ENCODE assay signal across 11 cellular contexts in genomic region chr12:26226119-26226518, GRCh38. TPM values are rescaled to one million over a fixed set of nuclear protein-coding genes. Genes with fewer than 3 reads are reported as not detected.
DNase-seq lines count a peak whose midpoint lies in the region; ATAC-seq, FAIRE-seq and TF ChIP-seq lines count a peak whose summit lies in the region.
"Had no signal": no experiment of that assay in that cellular context is flagged by ENCODE, and none has a peak within 500 bp of the region (broad histone marks: within the 10 kb centered on the region; RNA-seq: fewer than 3 reads in every experiment).

No MANE protein-coding gene starts in this region.

- peak; percentile 30 for ATAC-seq in mucosa of descending colon
- ATAC-seq: GM12878 had no signal

- no peak overlapping the region for H3K27ac ChIP-seq in duodenal mucosa (ENCODE audit: low read depth, low read length)
- H3K27ac ChIP-seq in subcutaneous abdominal adipose tissue (ENCODE audit: low read depth, low read length) = no peak overlapping the region
- no peak overlapping the region for H3K27ac ChIP-seq in OCI-LY7 (ENCODE audit: low read depth, low read length, poor library complexity, severe bottlenecking)
- H3K27ac ChIP-seq in WERI-Rb-1 = no peak overlapping the region

- DNase-seq in NT2/D1 (ENCODE audit: low read depth, low spot score) (no peak), mucosa of descending colon (no peak), OCI-LY7 (ENCODE audit: low spot score) (no peak), NCI-H2196 treated with DMSO at 0.1 percent for 48 hours (lab: John Stamatoyannopoulos, UW; ENCODE audit: unreplicated experiment) (no peak), WERI-Rb-1 (no peak), H54 (ENCODE audit: insufficient read length, low spot score) (no peak)
- DNase-seq: activated CD4-positive, alpha-beta T cell treated with anti-CD3 and anti-CD28 coated beads, Interleukin-2, amount 50 U/mL, for 48 hours; activated naive CD8-positive, alpha-beta T cell treated with anti-CD3 and anti-CD28 coated beads, Interleukin-2, amount 10 ng/mL, durations not matched to agents 7 days and 5 days had no signal

- peaks cover 2% of the 10 kb centered on the region for H3K4me1 ChIP-seq in NT2/D1 (ENCODE audit: insufficient read depth, insufficient read length)
- peaks cover 3 to 5% of the 10 kb centered on the region in 2 donors for H3K4me1 ChIP-seq in duodenal mucosa (ENCODE audit: control insufficient read depth in 1 of 2, insufficient read depth in 2 of 2, low read length in 2 of 2)
- H3K4me1 ChIP-seq in mucosa of descending colon (ENCODE audit: low read depth) = no peaks in the 10 kb centered on the region
- peaks cover 0 to 14% (median 9%) of the 10 kb centered on the region in 5 donors for H3K4me1 ChIP-seq in subcutaneous abdominal adipose tissue (ENCODE audit: control insufficient read depth in 5 of 5, insufficient read depth in 5 of 5, low read length in 5 of 5)
- no peaks in the 10 kb centered on the region for H3K4me1 ChIP-seq in OCI-LY7 (ENCODE audit: insufficient read depth, low read length, poor library complexity, severe bottlenecking)

- H3K4me3 ChIP-seq in NT2/D1 (ENCODE audit: insufficient read length, low read depth) = peak overlapping the region; percentile 45
- H3K4me3 ChIP-seq in duodenal mucosa (ENCODE audit: low read depth in 1 of 2, low read length in 2 of 2) = peak overlapping the region; percentile 60 to 63
- H3K4me3 ChIP-seq in mucosa of descending colon = no peak overlapping the region
- H3K4me3 ChIP-seq in subcutaneous abdominal adipose tissue (ENCODE audit: low read depth in 1 of 5, low read length in 5 of 5) = peak overlapping the region in 4 of 5 donors; percentile 63 to 77 (median 68)
- no peak overlapping the region for H3K4me3 ChIP-seq in OCI-LY7 (ENCODE audit: low read depth, low read length, poor library complexity, severe bottlenecking)
- H3K4me3 ChIP-seq in WERI-Rb-1 (ENCODE audit: low read depth, low read length) = no peak overlapping the region
- H3K4me3 ChIP-seq: GM12878 had no signal

- CTCF ChIA-PET in OCI-LY7 (lab: Charles Lee; ENCODE audit: unreplicated experiment) = no interaction called here

- H3K9me3 ChIP-seq in NT2/D1 (ENCODE audit: insufficient read depth, low read length) (no peaks in the 10 kb centered on the region), duodenal mucosa (ENCODE audit: control insufficient read depth in 1 of 2, low read length in 2 of 2) (no peaks in the 10 kb centered on the region), mucosa of descending colon (no peaks in the 10 kb centered on the region), subcutaneous abdominal adipose tissue (ENCODE audit: control insufficient read depth in 5 of 5, low read length in 5 of 5) (no peaks in the 10 kb centered on the region), OCI-LY7 (ENCODE audit: low read length) (no peaks in the 10 kb centered on the region), WERI-Rb-1 (ENCODE audit: severe bottlenecking) (no peaks in the 10 kb centered on the region)

- no peak for TF ChIP-seq POLR2A in H54 (IDR thresholded peaks at IDR 0.05; ENCODE audit: low read depth, low read length)

- FAIRE-seq in H54 (lab: Jason Lieb, UNC) = no peak
- FAIRE-seq: GM12878 had no signal

- no peak overlapping the region for H3K4me2 ChIP-seq in OCI-LY7 (ENCODE audit: low read length)

- TF ChIP-seq CTCF in mucosa of descending colon (IDR thresholded peaks at IDR 0.05) (no peak), OCI-LY7 (conservative IDR thresholded peaks at IDR 0.05; ENCODE audit: low read length) (no peak), WERI-Rb-1 (IDR thresholded peaks at IDR 0.05; ENCODE audit: low read depth, low read length) (no peak)

- no peaks in the 10 kb centered on the region for H3K9me2 ChIP-seq in OCI-LY7 (ENCODE audit: insufficient read depth, low read length)

- intact Hi-C loops in mucosa of descending colon (cut with DNase I, micrococcal nuclease) (no loop called here), OCI-LY7 (cut with micrococcal nuclease; ENCODE audit: unreplicated experiment) (no loop called here)

- no peak overlapping the region for H2AFZ ChIP-seq in OCI-LY7 (ENCODE audit: low read length)

- H4K20me1 ChIP-seq in OCI-LY7 (ENCODE audit: insufficient read depth, low read length) = no peaks in the 10 kb centered on the region

- H3K79me2 ChIP-seq in OCI-LY7 (ENCODE audit: insufficient read depth, low read depth, low read length) = no peaks in the 10 kb centered on the region

- POLR2A ChIA-PET in OCI-LY7 (lab: Charles Lee) = interaction anchor here (1.0 kb wide), 1 partner anchor 21 kb away, joined by 3 read pairs; no protein-coding TSS in a partner anchor

- H3K36me3 ChIP-seq in NT2/D1 (ENCODE audit: insufficient read depth, insufficient read length, low read length) (no peaks in the 10 kb centered on the region), duodenal mucosa (ENCODE audit: control insufficient read depth in 1 of 2, insufficient read depth in 2 of 2, low read length in 2 of 2) (no peaks in the 10 kb centered on the region), mucosa of descending colon (ENCODE audit: low read depth) (no peaks in the 10 kb centered on the region), subcutaneous abdominal adipose tissue (ENCODE audit: control insufficient read depth in 5 of 5, insufficient read depth in 5 of 5, low read length in 5 of 5) (no peaks in the 10 kb centered on the region), OCI-LY7 (ENCODE audit: insufficient read depth, low read length) (no peaks in the 10 kb centered on the region), WERI-Rb-1 (no peaks in the 10 kb centered on the region)

- BruUV-seq in OCI-LY7 (replicated peaks; lab: Mats Ljungman, UMichigan) = no TSS peak

- H3K27me3 ChIP-seq in NT2/D1 (ENCODE audit: insufficient read depth, insufficient read length) = peaks cover 72% of the 10 kb centered on the region
- H3K27me3 ChIP-seq in duodenal mucosa (ENCODE audit: control insufficient read depth in 1 of 2, insufficient read depth in 2 of 2, low read length in 2 of 2) = peaks cover 0 to 5% of the 10 kb centered on the region in 2 donors
- peaks cover 0 to 3% (median 0%) of the 10 kb centered on the region in 5 donors for H3K27me3 ChIP-seq in subcutaneous abdominal adipose tissue (ENCODE audit: control insufficient read depth in 5 of 5, insufficient read depth in 4 of 5, low read length in 5 of 5)
- no peaks in the 10 kb centered on the region for H3K27me3 ChIP-seq in WERI-Rb-1 (ENCODE audit: insufficient read depth, low read depth, severe bottlenecking)

- H3K9ac ChIP-seq in NT2/D1 (ENCODE audit: insufficient read length, low read depth) (peak overlapping the region; percentile 65), duodenal mucosa (ENCODE audit: low read depth in 1 of 2, low read length in 2 of 2) (no peak overlapping the region), subcutaneous abdominal adipose tissue (ENCODE audit: low read length in 5 of 5) (peak overlapping the region in 2 of 5 donors; percentile 52 to 60)

RNA-seq across cellular contexts. Expression of gene SSPN, which starts 30.7 kb away (rescaled TPM):
- total RNA-seq in mucosa of descending colon (10 to 100 TPM; 12.8 to 42.7 (median 19.0) TPM), OCI-LY7 (2022) (not detected in 2 replicates)
- not detected in 2 replicates for total RNA-seq in OCI-LY7 (2014; rRNA removed; shearing (Covaris generic))
- total RNA-seq: activated naive CD8-positive, alpha-beta T cell treated with anti-CD3 and anti-CD28 coated beads, Interleukin-2, amount 10 ng/mL, durations not matched to agents 7 days and 5 days had no signal

Comparison
In these comparisons a context has a peak if more than half of its experiments do, and no peak if none do; other contexts are left out.
1. H3K4me3 ChIP-seq: peak in NT2/D1 (single experiment), duodenal mucosa (2 of 2) and subcutaneous abdominal adipose tissue (4 of 5); none in mucosa of descending colon (single experiment), OCI-LY7 (single experiment) and WERI-Rb-1 (single experiment).
2. RNA of gene SSPN, which starts 30.7 kb away (total RNA-seq): 12.8 to 42.7 TPM in mucosa of descending colon; not detected in OCI-LY7; every median in the first group is over 10 times any median in the second.